12 cellular contexts compared by ENCODE assay signal in genomic region chr2:234989183-234989701, GRCh38. TPM values are rescaled to one million over a fixed set of nuclear protein-coding genes. Genes with fewer than 3 reads are reported as not detected.
DNase-seq lines count a peak whose midpoint lies in the region; ATAC-seq and TF ChIP-seq lines count a peak whose summit lies in the region.
"Had no signal": no experiment of that assay in that cellular context is flagged by ENCODE, and none has a peak within 500 bp of the region (broad histone marks: within the 10 kb centered on the region; RNA-seq: fewer than 3 reads in every experiment).

No MANE protein-coding gene starts in this region.

- no peak overlapping the region for H3K4me3 ChIP-seq in prostate gland

- intact Hi-C loops in Right ventricle myocardium superior (cut with DNase I) = no loop called here
- intact Hi-C loops in prostate gland (cut with DNase I) = no loop called here

- no peaks in the 10 kb centered on the region for H3K9me3 ChIP-seq in prostate gland

- H3K36me3 ChIP-seq in prostate gland = no peaks in the 10 kb centered on the region

- WGBS in prostate gland = 35% methylated on average over 13 of the region's 13 CpGs

- no peaks in the 10 kb centered on the region for H3K27me3 ChIP-seq in prostate gland (replicated peaks; ENCODE audit: insufficient read depth)

- peak overlapping the region; percentile 57 to 64 for H3K27ac ChIP-seq in prostate gland

- no peak for TF ChIP-seq CTCF in prostate gland (IDR thresholded peaks at IDR 0.05)

- H3K4me1 Mint-ChIP-seq in activated T-cell treated with anti-CD3 and anti-CD28 coated beads, Interleukin-2, amount 50 U/mL, for 72 hours (ENCODE audit: low read depth) = peaks cover 3% of the 10 kb centered on the region
- peaks cover 13% of the 10 kb centered on the region for H3K4me1 Mint-ChIP-seq in stimulated activated memory B cell treated with anti-CD40 and anti-IgM and Interleukin-4, amounts not matched to agents 10 μg/mL and 1 μg/mL and 100 μg/mL, for 72 hours

- TF ChIP-seq POLR2A in prostate gland (IDR thresholded peaks at IDR 0.05) = no peak

- no peak overlapping the region for H3K27ac Mint-ChIP-seq in activated T-cell treated with anti-CD3 and anti-CD28 coated beads, Interleukin-2, amount 50 U/mL, for 72 hours
- no peak overlapping the region for H3K27ac Mint-ChIP-seq in stimulated activated memory B cell treated with anti-CD40 and anti-IgM and Interleukin-4, amounts not matched to agents 10 μg/mL and 1 μg/mL and 100 μg/mL, for 72 hours

- peaks cover 8% of the 10 kb centered on the region for H3K27me3 Mint-ChIP-seq in activated T-cell treated with anti-CD3 and anti-CD28 coated beads, Interleukin-2, amount 50 U/mL, for 72 hours (ENCODE audit: low read depth)
- H3K27me3 Mint-ChIP-seq in stimulated activated memory B cell treated with anti-CD40 and anti-IgM and Interleukin-4, amounts not matched to agents 10 μg/mL and 1 μg/mL and 100 μg/mL, for 72 hours = no peaks in the 10 kb centered on the region

- peak; percentile 45 for DNase-seq in DMS153 treated with DMSO at 0.1 percent for 48 hours (lab: John Stamatoyannopoulos, UW; ENCODE audit: unreplicated experiment)
- peak; percentile 38 for DNase-seq in SHP77 treated with DMSO at 0.1 percent for 48 hours (lab: John Stamatoyannopoulos, UW)
- DNase-seq in Right ventricle myocardium superior = peak; percentile 91
- DNase-seq in prostate gland (ENCODE audit: low spot score) = peak; percentile 90
- DNase-seq in activated T-cell treated with anti-CD3 and anti-CD28 coated beads, Interleukin-2, amount 50 U/mL, for 72 hours = no peak
- DNase-seq in GM19240 (ENCODE audit: insufficient read length, low spot score) = no peak
- DNase-seq: activated CD4-positive, CD25-positive, alpha-beta regulatory T cell; DND-41; Kasumi-1; naive B cell had no signal

- no peak overlapping the region for H3K4me3 Mint-ChIP-seq in activated T-cell treated with anti-CD3 and anti-CD28 coated beads, Interleukin-2, amount 50 U/mL, for 72 hours
- H3K4me3 Mint-ChIP-seq in stimulated activated memory B cell treated with anti-CD40 and anti-IgM and Interleukin-4, amounts not matched to agents 10 μg/mL and 1 μg/mL and 100 μg/mL, for 72 hours = no peak overlapping the region
- H3K4me3 Mint-ChIP-seq: naive B cell had no signal

- H3K9me3 Mint-ChIP-seq in activated T-cell treated with anti-CD3 and anti-CD28 coated beads, Interleukin-2, amount 50 U/mL, for 72 hours = peaks cover 0 to 2% of the 10 kb centered on the region in 2 donors
- H3K9me3 Mint-ChIP-seq in stimulated activated memory B cell treated with anti-CD40 and anti-IgM and Interleukin-4, amounts not matched to agents 10 μg/mL and 1 μg/mL and 100 μg/mL, for 72 hours = no peaks in the 10 kb centered on the region

- ATAC-seq in Right ventricle myocardium superior (ENCODE audit: poor library complexity) (peak; percentile 56), GM19023 (IDR thresholded peaks at IDR 0.05; ENCODE audit: unreplicated experiment) (no peak)
- no peak for ATAC-seq in activated T-cell treated with anti-CD3 and anti-CD28 coated beads, Interleukin-2, amount 50 U/mL, for 72 hours (replicated peaks in 1 of 2)
- no peak for ATAC-seq in stimulated activated memory B cell treated with anti-CD40 and anti-IgM and Interleukin-4, amounts not matched to agents 10 μg/mL and 1 μg/mL and 100 μg/mL, for 72 hours

- no peaks in the 10 kb centered on the region for H3K36me3 Mint-ChIP-seq in activated T-cell treated with anti-CD3 and anti-CD28 coated beads, Interleukin-2, amount 50 U/mL, for 72 hours (ENCODE audit: insufficient read depth in 2 of 2)
- H3K36me3 Mint-ChIP-seq in stimulated activated memory B cell treated with anti-CD40 and anti-IgM and Interleukin-4, amounts not matched to agents 10 μg/mL and 1 μg/mL and 100 μg/mL, for 72 hours = no peaks in the 10 kb centered on the region
- H3K36me3 Mint-ChIP-seq: naive B cell had no signal

- H3K4me1 ChIP-seq in prostate gland (replicated peaks) = peaks cover 20% of the 10 kb centered on the region

RNA-seq across cellular contexts. Expression of gene SH3BP4, which starts 37.4 kb away (rescaled TPM):
- total RNA-seq in Right ventricle myocardium superior (9.0 TPM), prostate gland (100 to 1,000 TPM in 1 of 2 donors, 10 to 100 TPM in 1; 86.7 to 134 TPM)
- total RNA-seq in activated T-cell treated with anti-CD3 and anti-CD28 coated beads, Interleukin-2, amount 50 U/mL, for 72 hours = 1 to 10 TPM; 1.5 to 1.6 TPM

Comparison
In these comparisons a context has a peak if more than half of its experiments do, and no peak if none do; other contexts are left out.
1. DNase-seq: peak in DMS153 treated with DMSO at 0.1 percent for 48 hours (single experiment), SHP77 treated with DMSO at 0.1 percent for 48 hours (single experiment), Right ventricle myocardium superior (single experiment) and prostate gland (single experiment); none in activated T-cell treated with anti-CD3 and anti-CD28 coated beads, Interleukin-2, amount 50 U/mL, for 72 hours (0 of 2) and GM19240 (single experiment).